Comparison of ENCODE assay signal across 22 cellular contexts in genomic region chr1:10896673-10897072, GRCh38.
"Had no signal": no experiment of that assay in that cellular context is flagged by ENCODE, and none has a peak within 500 bp of the region (broad histone marks: within the 10 kb centered on the region; RNA-seq: fewer than 3 reads in every experiment).

No MANE protein-coding gene starts in this region.

- H3K27me3 ChIP-seq: colonic mucosa, hepatocyte, right lobe of liver had no signal

- H3K4me1 ChIP-seq: colonic mucosa, parathyroid adenoma, psoas muscle, right lobe of liver, spleen had no signal

- H3K36me3 ChIP-seq: colonic mucosa, right lobe of liver, spleen, thoracic aorta, transverse colon had no signal

- DNase-seq: colonic mucosa; dermis blood vessel endothelial cell; effector CD4-positive, alpha-beta T cell; foreskin melanocyte; head of caudate nucleus; kidney; left cardiac atrium; mesendoderm; naive B cell; retina; right lobe of liver; spleen; stimulated activated CD4-positive, alpha-beta T cell treated with anti-CD3 and anti-CD28 coated beads, Interleukin-15, amount 100 ng/mL, for 24 hours; stimulated activated CD4-positive, alpha-beta T cell treated with anti-CD3 and anti-CD28 coated beads, Interleukin-1b, Interleukin-23, amount 100 ng/mL, for 48 hours; stimulated activated CD4-positive, alpha-beta T cell treated with anti-CD3 and anti-CD28 coated beads, Interleukin-4, amount 100 ng/mL, for 24 hours; stimulated activated naive CD8-positive, alpha-beta T cell treated with anti-CD3 and anti-CD28 coated beads, Interleukin-15, amount 100 ng/mL, for 72 hours; transverse colon had no signal

- H3K9ac ChIP-seq: parathyroid adenoma had no signal

- H3K4me2 ChIP-seq: hepatocyte had no signal

- ATAC-seq: left cardiac atrium; psoas muscle; right lobe of liver; stimulated activated memory B cell treated with anti-CD40 and anti-IgM and Interleukin-4, amounts not matched to agents 10 μg/mL and 1 μg/mL and 100 μg/mL, for 72 hours; stimulated activated naive CD8-positive, alpha-beta T cell treated with anti-CD3 and anti-CD28 coated beads, Interleukin-15, amount 100 ng/mL, for 72 hours had no signal

- H3K79me2 ChIP-seq: hepatocyte, parathyroid adenoma had no signal

- H2AFZ ChIP-seq: hepatocyte, parathyroid adenoma had no signal

- H3K4me3 ChIP-seq: colonic mucosa, hepatocyte, psoas muscle, right lobe of liver, spleen, thoracic aorta, transverse colon had no signal

- H3K9me3 ChIP-seq: colonic mucosa, psoas muscle, right lobe of liver, spleen, thoracic aorta, transverse colon had no signal
